Comparison of ENCODE assay signal across 8 cellular contexts in genomic region chr4:38177035-38177791, GRCh38.
DNase-seq lines count a peak whose midpoint lies in the region; ATAC-seq and TF ChIP-seq lines count a peak whose summit lies in the region.

No MANE protein-coding gene starts in this region.

- H3K4me3 ChIP-seq in Jurkat, Clone E6-1 (ENCODE audit: low read length): peak overlapping the region; percentile 23
- H3K4me3 ChIP-seq in fibroblast of lung (replicated peaks in 1 of 4; ENCODE audit: control extremely low read depth in 1 of 4, insufficient read depth in 1 of 4, low read depth in 3 of 4, low read length in 4 of 4) (no peak overlapping the region), BE2C (ENCODE audit: low read depth, low read length) (no peak overlapping the region)

- H3K9me3 ChIP-seq in fibroblast of lung (ENCODE audit: control insufficient read depth, insufficient read depth, low read depth, low read length) (no peaks in the 10 kb centered on the region), BE2C (no peaks in the 10 kb centered on the region)

- H3K79me2 ChIP-seq in fibroblast of lung (ENCODE audit: control insufficient read depth, insufficient read depth, low read length): no peaks in the 10 kb centered on the region

- H4K20me1 ChIP-seq in fibroblast of lung (ENCODE audit: control insufficient read depth, extremely low read depth, insufficient read depth, low read length): no peaks in the 10 kb centered on the region

- H3K4me1 ChIP-seq in fibroblast of lung (ENCODE audit: control insufficient read depth, extremely low read depth, insufficient read depth, low read length) (peaks cover 7% of the 10 kb centered on the region), BE2C (no peaks in the 10 kb centered on the region; the same call in none of the 2 replicates)

- ATAC-seq in GM21367 (IDR thresholded peaks at IDR 0.05; ENCODE audit: unreplicated experiment): no peak

- no peak overlapping the region for H3K4me2 ChIP-seq in fibroblast of lung (ENCODE audit: extremely low read depth, insufficient read depth, low read length)

- no peaks in the 10 kb centered on the region for H3K36me3 ChIP-seq in fibroblast of lung (ENCODE audit: control insufficient read depth, insufficient read depth, low read length)
- H3K36me3 ChIP-seq in BE2C: no peaks in the 10 kb centered on the region

- H2AFZ ChIP-seq in fibroblast of lung (ENCODE audit: low read length): no peak overlapping the region

- H3K9ac ChIP-seq in fibroblast of lung (ENCODE audit: insufficient read depth, low read length): no peak overlapping the region

- H3K27me3 ChIP-seq in fibroblast of lung (ENCODE audit: control insufficient read depth, insufficient read depth, low read length): no peaks in the 10 kb centered on the region
- H3K27me3 ChIP-seq in BE2C: no peaks in the 10 kb centered on the region

- no peak overlapping the region for H3K27ac ChIP-seq in fibroblast of lung (ENCODE audit: insufficient read depth, low read length)

- TF ChIP-seq CTCF in fibroblast of lung (conservative IDR thresholded peaks at IDR 0.05 in 1 of 2, IDR thresholded peaks at IDR 0.05 in 1 of 2; ENCODE audit: low read depth in 1 of 2, low read length in 2 of 2): no peak
- no peak for TF ChIP-seq CTCF in BE2C (IDR thresholded peaks at IDR 0.05; ENCODE audit: low read depth, low read length)

- peak; percentile 93 for DNase-seq in Jurkat, Clone E6-1 (ENCODE audit: low read depth, low spot score)
- DNase-seq in activated CD8-positive, alpha-beta memory T cell treated with anti-CD3 and anti-CD28 coated beads, Interleukin-2, amount 50 U/mL, for 24 hours (ENCODE audit: extremely low read depth): peak; percentile 24
- DNase-seq in fibroblast of lung (ENCODE audit: low read depth in 2 of 2): peak; percentile 46 to 72
- DNase-seq in stimulated activated CD4-positive, alpha-beta T cell treated with anti-CD3 and anti-CD28 coated beads, Interleukin-12 subunit alpha, Interleukin-12 subunit beta, amount 100 ng/mL, for 24 hours (ENCODE audit: low read depth in 2 of 2): peak; percentile 25 to 47
- DNase-seq in BE2C: no peak
- DNase-seq in NCI-H2171 (lab: John Stamatoyannopoulos, UW): no peak
- no peak for DNase-seq in NCI-H510A treated with DMSO at 0.1 percent for 48 hours (lab: John Stamatoyannopoulos, UW)

Comparison
In these comparisons a context has a peak if more than half of its experiments do, and no peak if none do; other contexts are left out.
1. DNase-seq: peak in Jurkat, Clone E6-1 (single experiment), activated CD8-positive, alpha-beta memory T cell treated with anti-CD3 and anti-CD28 coated beads, Interleukin-2, amount 50 U/mL, for 24 hours (single experiment), fibroblast of lung (2 of 2) and stimulated activated CD4-positive, alpha-beta T cell treated with anti-CD3 and anti-CD28 coated beads, Interleukin-12 subunit alpha, Interleukin-12 subunit beta, amount 100 ng/mL, for 24 hours (2 of 2); none in BE2C (single experiment), NCI-H2171 (single experiment) and NCI-H510A treated with DMSO at 0.1 percent for 48 hours (single experiment).